In genomic region chr3:105368575-105369500, GRCh38 we compare ENCODE assay signal across 8 cellular contexts. TPM values are rescaled to one million over a fixed set of nuclear protein-coding genes. Genes with fewer than 3 reads are reported as not detected.
DNase-seq lines count a peak whose midpoint lies in the region; ATAC-seq and TF ChIP-seq lines count a peak whose summit lies in the region.

No MANE protein-coding gene starts in this region.

- ATAC-seq in GM19372 (IDR thresholded peaks at IDR 0.05; ENCODE audit: low read depth, unreplicated experiment), result peak; percentile 19
- peak; percentile 21 for ATAC-seq in HG03460 (IDR thresholded peaks at IDR 0.05; ENCODE audit: unreplicated experiment)

- peak overlapping the region; percentile 85 for H3K27ac ChIP-seq in C4-2B
- H3K27ac ChIP-seq in epithelial cell of prostate, result peak overlapping the region; percentile 97

- peak; percentile 75 to 84 for DNase-seq in NOMO-1 (lab: John Stamatoyannopoulos, UW; ENCODE audit: unreplicated experiment in 2 of 2)
- DNase-seq in activated CD8-positive, alpha-beta memory T cell treated with anti-CD3 and anti-CD28 coated beads, Interleukin-2, amount 50 U/mL, for 1 hour (ENCODE audit: extremely low read depth), result peak; percentile 54
- DNase-seq in epithelial cell of prostate (ENCODE audit: low read depth, low spot score), result peak; percentile 80
- DNase-seq in mucosa of gallbladder (ENCODE audit: low spot score), result peak; percentile 81
- peak; percentile 15 to 29 for DNase-seq in stimulated activated CD8-positive, alpha-beta memory T cell treated with anti-CD3 and anti-CD28 coated beads, Interleukin-7, amount 100 ng/mL, for 1 hour (ENCODE audit: low read depth in 2 of 2)

- no peak for TF ChIP-seq CTCF in C4-2B (conservative IDR thresholded peaks at IDR 0.05)

RNA-seq across cellular contexts. Expression of gene ALCAM, which starts 2.1 kb away (rescaled TPM):
- total RNA-seq in mucosa of gallbladder, result 43.9 TPM

Comparison
In these comparisons a context has a peak if more than half of its experiments do, and no peak if none do; other contexts are left out.
1. Peak in every context shown above with its lines: DNase-seq, ATAC-seq and H3K27ac ChIP-seq.
2. DNase-seq: peak in every context shown above with its lines; median percentile 81 in mucosa of gallbladder; 80 in epithelial cell of prostate; 80 in NOMO-1; 54 in activated CD8-positive, alpha-beta memory T cell treated with anti-CD3 and anti-CD28 coated beads, Interleukin-2, amount 50 U/mL, for 1 hour; 22 in stimulated activated CD8-positive, alpha-beta memory T cell treated with anti-CD3 and anti-CD28 coated beads, Interleukin-7, amount 100 ng/mL, for 1 hour.